ENCODE assay signal across 25 cellular contexts in the genomic region with DNA sequence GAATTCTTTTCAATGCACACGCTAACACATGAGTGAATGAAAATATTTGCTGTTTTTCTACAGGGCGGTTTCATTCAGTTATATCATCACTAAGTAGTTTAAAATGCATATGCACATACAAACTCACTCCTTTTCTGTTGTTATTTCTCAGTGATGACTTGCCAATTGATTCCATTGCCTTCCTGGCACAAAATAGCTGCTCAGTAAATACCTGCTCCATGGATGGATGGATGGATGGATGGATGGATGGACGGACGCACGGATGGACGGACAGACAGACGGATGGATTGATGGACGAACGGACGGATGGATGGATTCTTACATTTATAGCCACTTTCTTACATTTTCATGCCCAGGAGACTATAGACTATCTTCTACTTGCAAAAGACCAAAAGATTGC.
"Had no signal": no experiment of that assay in that cellular context is flagged by ENCODE, and none has a peak within 500 bp of the region (broad histone marks: within the 10 kb centered on the region; RNA-seq: fewer than 3 reads in every experiment).

No MANE protein-coding gene starts in this region.

- H3K27ac Mint-ChIP-seq: activated CD8-positive, alpha-beta memory T cell treated with anti-CD3 and anti-CD28 coated beads, Interleukin-2, amount 10 ng/mL, durations not matched to agents 7 days and 5 days; brain; natural killer cell; stimulated activated effector memory CD8-positive, alpha-beta T cell treated with anti-CD3 and anti-CD28 coated beads, Interleukin-12 subunit alpha, Interleukin-12 subunit beta, amount 100 ng/mL, for 72 hours had no signal

- H3K27ac ChIP-seq: esophagus squamous epithelium, gastrocnemius medialis, left lung, stomach, suprapubic skin, tibial nerve, uterus, VCaP had no signal

- H3K27me3 ChIP-seq: uterus had no signal

- H3K36me3 ChIP-seq: esophagus squamous epithelium, gastrocnemius medialis, left lung, stomach, suprapubic skin, tibial nerve, uterus had no signal

- DNase-seq: activated CD4-positive, alpha-beta memory T cell treated with anti-CD3 and anti-CD28 coated beads for 36 hours; activated CD8-positive, alpha-beta memory T cell treated with anti-CD3 and anti-CD28 coated beads, Interleukin-2, amount 10 ng/mL, durations not matched to agents 7 days and 5 days; activated gamma-delta T cell treated with Interleukin-2 at 50 U/mL for 16 hours; activated T-cell treated with anti-CD3 and anti-CD28 coated beads for 4 hours; caudate nucleus; dermis blood vessel endothelial cell; effector memory CD4-positive, alpha-beta T cell; esophagus squamous epithelium; gastrocnemius medialis; hippocampal formation; kidney glomerular epithelial cell; left lung; natural killer cell; small intestine; stimulated activated CD4-positive, alpha-beta T cell treated with anti-CD3 and anti-CD28 coated beads, Interleukin-2, amount 100 ng/mL, for 24 hours; stomach; uterus had no signal

- H3K36me3 Mint-ChIP-seq: activated CD4-positive, alpha-beta memory T cell treated with anti-CD3 and anti-CD28 coated beads for 36 hours; brain; natural killer cell had no signal

- H3K9me3 ChIP-seq: esophagus squamous epithelium, gastrocnemius medialis, left lung, stomach, suprapubic skin, tibial nerve, uterus had no signal

- ATAC-seq: activated CD4-positive, CD25-positive, alpha-beta regulatory T cell treated with anti-CD3 and anti-CD28 coated beads, Interleukin-2, amount 50 U/mL, for 24 hours; activated CD8-positive, alpha-beta memory T cell treated with anti-CD3 and anti-CD28 coated beads, Interleukin-2, amount 10 ng/mL, durations not matched to agents 7 days and 5 days; gastrocnemius medialis; left lung; natural killer cell; sciatic nerve; stimulated activated effector memory CD8-positive, alpha-beta T cell treated with anti-CD3 and anti-CD28 coated beads, Interleukin-12 subunit alpha, Interleukin-12 subunit beta, amount 100 ng/mL, for 72 hours had no signal

- H3K4me3 ChIP-seq: esophagus squamous epithelium, gastrocnemius medialis, left lung, lung, stomach, suprapubic skin, tibial nerve, uterus had no signal

- H3K4me3 Mint-ChIP-seq: activated CD4-positive, alpha-beta memory T cell treated with anti-CD3 and anti-CD28 coated beads for 36 hours; activated CD8-positive, alpha-beta memory T cell treated with anti-CD3 and anti-CD28 coated beads, Interleukin-2, amount 10 ng/mL, durations not matched to agents 7 days and 5 days; brain; natural killer cell; stimulated activated effector memory CD8-positive, alpha-beta T cell treated with anti-CD3 and anti-CD28 coated beads, Interleukin-12 subunit alpha, Interleukin-12 subunit beta, amount 100 ng/mL, for 72 hours had no signal

- H3K27me3 Mint-ChIP-seq: activated CD4-positive, alpha-beta memory T cell treated with anti-CD3 and anti-CD28 coated beads for 36 hours had no signal

- H3K9me3 Mint-ChIP-seq: activated CD4-positive, alpha-beta memory T cell treated with anti-CD3 and anti-CD28 coated beads for 36 hours; brain; natural killer cell; stimulated activated effector memory CD8-positive, alpha-beta T cell treated with anti-CD3 and anti-CD28 coated beads, Interleukin-12 subunit alpha, Interleukin-12 subunit beta, amount 100 ng/mL, for 72 hours had no signal

- H3K4me1 ChIP-seq: gastrocnemius medialis, left lung, stomach, suprapubic skin, tibial nerve, uterus had no signal
